In genomic region chr3:177602601-177603136, GRCh38 we compare ENCODE assay signal across 9 cellular contexts.
A peak's percentile ranks its signal among the peaks of the same experiment; 100 is the strongest.
DNase-seq lines count a peak whose midpoint lies in the region; TF ChIP-seq lines count a peak whose summit lies in the region.
"Had no signal": no experiment of that assay in that cellular context is flagged by ENCODE, and none has a peak within 500 bp of the region (broad histone marks: within the 10 kb centered on the region; RNA-seq: fewer than 3 reads in every experiment).

No MANE protein-coding gene starts in this region.

- H3K9me3 Mint-ChIP-seq in activated T-cell treated with anti-CD3 and anti-CD28 coated beads, Interleukin-2, amount 50 U/mL, for 24 hours: peaks cover 4% of the 10 kb centered on the region

- H3K4me3 ChIP-seq in transverse colon: no peak overlapping the region

- H3K4me1 Mint-ChIP-seq in activated T-cell treated with anti-CD3 and anti-CD28 coated beads, Interleukin-2, amount 50 U/mL, for 24 hours (ENCODE audit: low read depth): peaks cover 65% of the 10 kb centered on the region

- peak overlapping the region; percentile 14 for H3K27ac Mint-ChIP-seq in activated T-cell treated with anti-CD3 and anti-CD28 coated beads, Interleukin-2, amount 50 U/mL, for 24 hours
- H3K27ac Mint-ChIP-seq: activated T-cell treated with anti-CD3 and anti-CD28 coated beads, Interleukin-2, amount 50 U/mL, for 72 hours had no signal

- WGBS in transverse colon (ENCODE audit: low coverage in 1 of 2), 2 donors: 47 to 52% methylated on average over 2 of the region's 2 CpGs

- in situ Hi-C loops in transverse colon (cut with MboI; ENCODE audit: low pct_ligation_motif_present in 1 of 4, low pct_unique_long_range_greater_than_20kb in 1 of 4, low sequenced_read_pairs in 3 of 4): no loop called here

- no peak for DNase-seq in activated T-cell treated with anti-CD3 and anti-CD28 coated beads, Interleukin-2, amount 50 U/mL, for 24 hours
- DNase-seq in activated T-cell treated with anti-CD3 and anti-CD28 coated beads for 4 hours (no peak), NCI-H2227 (lab: John Stamatoyannopoulos, UW; ENCODE audit: unreplicated experiment) (peak; percentile 34), epithelial cell of prostate (ENCODE audit: low read depth, low spot score) (no peak), transverse colon (no peak), HuH-7.5 (ENCODE audit: low spot score) (no peak), amniotic stem cell (lab: John Stamatoyannopoulos, UW) (no peak)
- no peak for DNase-seq in activated effector memory CD4-positive, alpha-beta T cell treated with anti-CD3 and anti-CD28 coated beads, Interleukin-2, amount 50 U/mL, for 16 hours
- DNase-seq: activated T-cell treated with anti-CD3 and anti-CD28 coated beads, Interleukin-2, amount 50 U/mL, for 72 hours had no signal

- H3K9me3 ChIP-seq in transverse colon: no peaks in the 10 kb centered on the region

- no peaks in the 10 kb centered on the region for H3K36me3 ChIP-seq in transverse colon

- no peak overlapping the region for H3K4me3 Mint-ChIP-seq in activated T-cell treated with anti-CD3 and anti-CD28 coated beads, Interleukin-2, amount 50 U/mL, for 24 hours
- H3K4me3 Mint-ChIP-seq: activated T-cell treated with anti-CD3 and anti-CD28 coated beads, Interleukin-2, amount 50 U/mL, for 72 hours had no signal

- TF ChIP-seq EP300 in transverse colon (IDR thresholded peaks at IDR 0.05; ENCODE audit: low read depth): no peak

- TF ChIP-seq POLR2A in transverse colon (IDR thresholded peaks at IDR 0.05): no peak

- intact Hi-C loops in transverse colon (cut with DNase I; ENCODE audit: low total_unique reads): no loop called here

- no peaks in the 10 kb centered on the region for H3K27me3 Mint-ChIP-seq in activated T-cell treated with anti-CD3 and anti-CD28 coated beads, Interleukin-2, amount 50 U/mL, for 24 hours

- no peaks in the 10 kb centered on the region for H3K27me3 ChIP-seq in transverse colon

- H3K36me3 Mint-ChIP-seq in activated T-cell treated with anti-CD3 and anti-CD28 coated beads, Interleukin-2, amount 50 U/mL, for 24 hours (ENCODE audit: low read depth): peaks cover 6% of the 10 kb centered on the region

- H3K4me1 ChIP-seq in transverse colon: peaks cover 13 to 43% (median 22%) of the 10 kb centered on the region in 4 donors

- no peak for TF ChIP-seq CTCF in transverse colon (IDR thresholded peaks at IDR 0.05)

- H3K27ac ChIP-seq in epithelial cell of prostate: peak overlapping the region; percentile 99
- peak overlapping the region; percentile 3 to 20 (median 8) for H3K27ac ChIP-seq in transverse colon
